1 cellular context compared by ENCODE assay signal in the genomic region with DNA sequence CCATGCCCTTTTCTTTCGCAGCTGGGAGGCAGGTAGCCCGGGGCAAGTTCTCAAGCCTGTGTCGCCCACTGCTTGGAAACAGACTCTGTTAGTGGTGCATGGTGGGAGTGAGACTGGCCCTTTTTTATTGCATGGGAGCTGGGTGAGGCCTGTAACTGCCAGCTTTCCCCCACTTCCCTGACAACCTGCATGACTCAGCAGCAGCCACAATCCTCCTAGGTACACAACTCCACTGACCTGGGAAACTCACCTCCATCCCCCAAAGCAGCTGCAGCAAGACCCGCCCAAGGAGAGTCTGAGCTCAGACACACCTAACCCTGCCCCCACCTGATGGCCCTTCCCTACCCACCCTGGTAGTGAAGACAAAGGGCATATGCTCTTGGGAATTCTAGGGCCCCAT.
TF ChIP-seq lines count a peak whose summit lies in the region.

No MANE protein-coding gene starts in this region.

TF ChIP-seq in HepG2, 621 proteins besides CTCF, POLR2A, EP300 and RAD21:
- TF ChIP-seq ZNF687 (CRISPR knock-in tag; IDR thresholded peaks at IDR 0.05) (0 out of 2 replicates have a peak, but pooled peaks have one; percentile 10), BCL6 (CRISPR knock-in tag; IDR thresholded peaks at IDR 0.05) (no peak), MBD4 (IDR thresholded peaks at IDR 0.05; ENCODE audit: borderline replicate concordance, low read length) (no peak), NFIC (IDR thresholded peaks at IDR 0.05; ENCODE audit: low read length) (no peak), MYC (CRISPR knock-in tag; IDR thresholded peaks at IDR 0.05; ENCODE audit: borderline replicate concordance) (no peak), ZBTB38 (CRISPR knock-in tag; IDR thresholded peaks at IDR 0.05) (no peak), NKX3-1 (CRISPR knock-in tag; IDR thresholded peaks at IDR 0.05) (no peak), GATA4 (IDR thresholded peaks at IDR 0.05; ENCODE audit: borderline replicate concordance, low read depth) (no peak), ZNF569 (CRISPR knock-in tag; IDR thresholded peaks at IDR 0.05; ENCODE audit: borderline replicate concordance) (no peak), FOSL2 (CRISPR knock-in tag; IDR thresholded peaks at IDR 0.05) (peak; percentile 24; the same call in 1 of the 2 replicates), NFE2L2 (IDR thresholded peaks at IDR 0.05; ENCODE audit: low read length) (peak; percentile 47; the same call in 1 of the 2 replicates), SOX13 (IDR thresholded peaks at IDR 0.05) (no peak), SOX13 (CRISPR knock-in tag; conservative IDR thresholded peaks at IDR 0.05 in 1 of 2, IDR thresholded peaks at IDR 0.05 in 1 of 2) (no peak), NFKBIZ (CRISPR knock-in tag; IDR thresholded peaks at IDR 0.05) (no peak), NFE2L1 (CRISPR knock-in tag; IDR thresholded peaks at IDR 0.05; ENCODE audit: borderline replicate concordance) (peak; percentile 60; the same call in 1 of the 2 replicates), HMG20B (CRISPR knock-in tag; conservative IDR thresholded peaks at IDR 0.05) (no peak), XBP1 (CRISPR knock-in tag; IDR thresholded peaks at IDR 0.05) (no peak), ZNF503 (CRISPR knock-in tag; IDR thresholded peaks at IDR 0.05) (no peak), RELA (CRISPR knock-in tag; IDR thresholded peaks at IDR 0.05) (no peak), MTA3 (CRISPR knock-in tag; IDR thresholded peaks at IDR 0.05) (no peak), SP140L (CRISPR knock-in tag; IDR thresholded peaks at IDR 0.05; ENCODE audit: borderline replicate concordance) (no peak)
